1 cellular context compared by ENCODE assay signal in the genomic region with DNA sequence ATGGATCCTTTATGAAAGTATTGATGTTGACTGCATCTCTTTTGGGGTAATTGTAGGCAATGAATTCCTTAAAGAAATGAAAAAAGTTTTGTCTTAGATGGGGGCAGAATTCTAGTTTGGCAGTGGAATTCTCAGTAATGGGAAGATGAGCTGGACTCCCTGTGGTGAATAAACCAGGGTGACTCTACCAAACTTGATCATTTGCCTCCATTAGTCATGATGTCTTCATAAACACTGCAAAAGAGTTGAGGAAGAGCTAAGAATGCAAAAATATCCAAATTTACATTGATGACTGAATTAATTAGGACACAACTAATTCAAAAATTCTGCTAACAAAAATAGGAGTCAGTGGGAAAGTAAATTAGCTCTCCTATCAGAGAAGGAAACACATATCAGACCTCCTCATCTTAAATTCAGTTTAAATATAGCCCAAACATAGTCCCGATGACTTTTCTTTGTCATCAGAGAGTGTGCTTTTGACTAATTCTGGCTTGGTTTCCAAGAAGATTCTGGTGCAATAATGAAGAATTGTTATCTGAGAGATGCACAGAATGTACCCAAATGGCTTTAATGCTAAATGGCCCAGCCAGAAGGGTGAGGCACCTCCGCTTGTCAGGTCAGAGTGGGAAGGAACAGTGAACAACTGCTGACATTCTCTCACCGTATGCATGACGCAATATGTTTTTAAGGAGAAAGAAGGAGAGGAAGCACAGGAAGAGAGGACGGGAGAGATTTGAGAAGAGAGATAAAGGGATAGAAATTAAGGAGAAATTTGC.
TF ChIP-seq lines count a peak whose summit lies in the region.

No MANE protein-coding gene starts in this region.

TF ChIP-seq in GM23338, 12 proteins besides CTCF, POLR2A, EP300 and RAD21 (continued from another document):
- TF ChIP-seq ZNF462 (CRISPR knock-in tag; IDR thresholded peaks at IDR 0.05) (no peak), STAT1 (IDR thresholded peaks at IDR 0.05; ENCODE audit: unreplicated experiment) (no peak), NANOG (IDR thresholded peaks at IDR 0.05; ENCODE audit: borderline replicate concordance) (no peak), ETS1 (IDR thresholded peaks at IDR 0.05) (no peak)
- TF ChIP-seq, protein P1, sequence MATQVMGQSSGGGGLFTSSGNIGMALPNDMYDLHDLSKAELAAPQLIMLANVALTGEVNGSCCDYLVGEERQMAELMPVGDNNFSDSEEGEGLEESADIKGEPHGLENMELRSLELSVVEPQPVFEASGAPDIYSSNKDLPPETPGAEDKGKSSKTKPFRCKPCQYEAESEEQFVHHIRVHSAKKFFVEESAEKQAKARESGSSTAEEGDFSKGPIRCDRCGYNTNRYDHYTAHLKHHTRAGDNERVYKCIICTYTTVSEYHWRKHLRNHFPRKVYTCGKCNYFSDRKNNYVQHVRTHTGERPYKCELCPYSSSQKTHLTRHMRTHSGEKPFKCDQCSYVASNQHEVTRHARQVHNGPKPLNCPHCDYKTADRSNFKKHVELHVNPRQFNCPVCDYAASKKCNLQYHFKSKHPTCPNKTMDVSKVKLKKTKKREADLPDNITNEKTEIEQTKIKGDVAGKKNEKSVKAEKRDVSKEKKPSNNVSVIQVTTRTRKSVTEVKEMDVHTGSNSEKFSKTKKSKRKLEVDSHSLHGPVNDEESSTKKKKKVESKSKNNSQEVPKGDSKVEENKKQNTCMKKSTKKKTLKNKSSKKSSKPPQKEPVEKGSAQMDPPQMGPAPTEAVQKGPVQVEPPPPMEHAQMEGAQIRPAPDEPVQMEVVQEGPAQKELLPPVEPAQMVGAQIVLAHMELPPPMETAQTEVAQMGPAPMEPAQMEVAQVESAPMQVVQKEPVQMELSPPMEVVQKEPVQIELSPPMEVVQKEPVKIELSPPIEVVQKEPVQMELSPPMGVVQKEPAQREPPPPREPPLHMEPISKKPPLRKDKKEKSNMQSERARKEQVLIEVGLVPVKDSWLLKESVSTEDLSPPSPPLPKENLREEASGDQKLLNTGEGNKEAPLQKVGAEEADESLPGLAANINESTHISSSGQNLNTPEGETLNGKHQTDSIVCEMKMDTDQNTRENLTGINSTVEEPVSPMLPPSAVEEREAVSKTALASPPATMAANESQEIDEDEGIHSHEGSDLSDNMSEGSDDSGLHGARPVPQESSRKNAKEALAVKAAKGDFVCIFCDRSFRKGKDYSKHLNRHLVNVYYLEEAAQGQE (IDR thresholded peaks at IDR 0.05; ENCODE audit: unreplicated experiment) = no peak
